ENCODE assay signal across 9 cellular contexts in genomic region chr20:53773792-53774371, GRCh38.
DNase-seq lines count a peak whose midpoint lies in the region; ATAC-seq and TF ChIP-seq lines count a peak whose summit lies in the region.
"Had no signal": no experiment of that assay in that cellular context is flagged by ENCODE, and none has a peak within 500 bp of the region (broad histone marks: within the 10 kb centered on the region; RNA-seq: fewer than 3 reads in every experiment).

No MANE protein-coding gene starts in this region.

- CTCF ChIA-PET in activated CD4-positive, alpha-beta memory T cell treated with anti-CD3 and anti-CD28 coated beads, Interleukin-2, amount 10 ng/mL, durations not matched to agents 7 days and 5 days (lab: Charles Lee): no interaction called here

- no peak overlapping the region for H3K4me3 ChIP-seq in heart left ventricle
- no peak overlapping the region for H3K4me3 ChIP-seq in breast epithelium
- H3K4me3 ChIP-seq in lung: no peak overlapping the region
- H3K4me3 ChIP-seq: cardiac muscle cell had no signal

- H3K4me1 Mint-ChIP-seq in activated CD4-positive, alpha-beta memory T cell treated with anti-CD3 and anti-CD28 coated beads, Interleukin-2, amount 10 ng/mL, durations not matched to agents 7 days and 5 days: no peaks in the 10 kb centered on the region

- H3K36me3 Mint-ChIP-seq in activated CD4-positive, alpha-beta memory T cell treated with anti-CD3 and anti-CD28 coated beads, Interleukin-2, amount 10 ng/mL, durations not matched to agents 7 days and 5 days (ENCODE audit: low read depth): no peaks in the 10 kb centered on the region

- H3K4me1 ChIP-seq in heart left ventricle (peaks cover 0 to 17% (median 3%) of the 10 kb centered on the region in 12 donors), breast epithelium (peaks cover 0 to 5% of the 10 kb centered on the region in 2 donors), lung (ENCODE audit: control insufficient read depth in 2 of 2, insufficient read depth in 2 of 2, low read length in 2 of 2) (no peaks in the 10 kb centered on the region)

- H3K27me3 ChIP-seq in heart left ventricle: no peaks in the 10 kb centered on the region
- no peaks in the 10 kb centered on the region for H3K27me3 ChIP-seq in breast epithelium
- no peaks in the 10 kb centered on the region for H3K27me3 ChIP-seq in lung (ENCODE audit: control insufficient read depth, insufficient read depth)
- H3K27me3 ChIP-seq: cardiac muscle cell had no signal

- no peaks in the 10 kb centered on the region for H3K9me3 ChIP-seq in heart left ventricle
- H3K9me3 ChIP-seq in breast epithelium: no peaks in the 10 kb centered on the region
- H3K9me3 ChIP-seq in lung (ENCODE audit: control insufficient read depth in 2 of 2, insufficient read depth in 1 of 2, low read length in 1 of 2): no peaks in the 10 kb centered on the region

- peak overlapping the region in 10 of 12 donors; percentile 0 to 77 (median 59) for H3K27ac ChIP-seq in heart left ventricle
- H3K27ac ChIP-seq in breast epithelium: peak overlapping the region; percentile 55 to 79
- no peak overlapping the region for H3K27ac ChIP-seq in lung (ENCODE audit: low read depth in 1 of 2, low read length in 1 of 2)
- H3K27ac ChIP-seq: cardiac muscle cell had no signal

- intact Hi-C loops in heart left ventricle (cut with DNase I) (no loop called here), Right ventricle myocardium inferior (cut with DNase I) (no loop called here), breast epithelium (cut with DNase I; ENCODE audit: low total_unique reads) (no loop called here)

- no peak overlapping the region for H3K4me3 Mint-ChIP-seq in activated CD4-positive, alpha-beta memory T cell treated with anti-CD3 and anti-CD28 coated beads, Interleukin-2, amount 10 ng/mL, durations not matched to agents 7 days and 5 days

- no peaks in the 10 kb centered on the region for H3K36me3 ChIP-seq in heart left ventricle
- no peaks in the 10 kb centered on the region for H3K36me3 ChIP-seq in breast epithelium
- no peaks in the 10 kb centered on the region for H3K36me3 ChIP-seq in lung (ENCODE audit: control insufficient read depth in 2 of 2, insufficient read depth in 2 of 2, low read length in 2 of 2)
- H3K36me3 ChIP-seq: cardiac muscle cell had no signal

- POLR2A ChIA-PET in activated CD4-positive, alpha-beta memory T cell treated with anti-CD3 and anti-CD28 coated beads, Interleukin-2, amount 10 ng/mL, durations not matched to agents 7 days and 5 days (lab: Charles Lee): no interaction called here

- ATAC-seq in heart left ventricle (peak in 3 of 4 donors; percentile 24 to 83 (median 68)), Right ventricle myocardium inferior (no peak), lung (ENCODE audit: insufficient read depth, low FRiP score) (peak; percentile 52), GM21529 (IDR thresholded peaks at IDR 0.05; ENCODE audit: unreplicated experiment) (no peak), GM18511 (IDR thresholded peaks at IDR 0.05; ENCODE audit: unreplicated experiment) (no peak), HG03025 (IDR thresholded peaks at IDR 0.05; ENCODE audit: low FRiP score, unreplicated experiment) (no peak)

- no peaks in the 10 kb centered on the region for H3K9me3 Mint-ChIP-seq in activated CD4-positive, alpha-beta memory T cell treated with anti-CD3 and anti-CD28 coated beads, Interleukin-2, amount 10 ng/mL, durations not matched to agents 7 days and 5 days

- DNase-seq in heart left ventricle (no peak), Right ventricle myocardium inferior (ENCODE audit: missing footprints) (no peak), breast epithelium (ENCODE audit: low spot score in 2 of 2) (no peak), lung (ENCODE audit: low spot score) (no peak)
- no peak for DNase-seq in activated CD4-positive, alpha-beta memory T cell treated with anti-CD3 and anti-CD28 coated beads, Interleukin-2, amount 10 ng/mL, durations not matched to agents 7 days and 5 days

- H3K27ac Mint-ChIP-seq in activated CD4-positive, alpha-beta memory T cell treated with anti-CD3 and anti-CD28 coated beads, Interleukin-2, amount 10 ng/mL, durations not matched to agents 7 days and 5 days: no peak overlapping the region

- WGBS in heart left ventricle, 4 donors: 39 to 50% (median 40%) methylated on average over 1 of the region's 1 CpG
- 35 to 50% methylated on average over 1 of the region's 1 CpG for whole genome bisulfite sequencing in lung, 2 donors

- TF ChIP-seq CTCF in heart left ventricle (IDR thresholded peaks at IDR 0.05): no peak
- TF ChIP-seq CTCF in breast epithelium (IDR thresholded peaks at IDR 0.05): no peak
- no peak for TF ChIP-seq CTCF in lung (IDR thresholded peaks at IDR 0.05; ENCODE audit: control extremely low read depth, extremely low read depth)

- TF ChIP-seq POLR2A in heart left ventricle (IDR thresholded peaks at IDR 0.05) (no peak), breast epithelium (IDR thresholded peaks at IDR 0.05) (no peak)

- H3K27me3 Mint-ChIP-seq in activated CD4-positive, alpha-beta memory T cell treated with anti-CD3 and anti-CD28 coated beads, Interleukin-2, amount 10 ng/mL, durations not matched to agents 7 days and 5 days: no peaks in the 10 kb centered on the region

Comparison
In these comparisons a context has a peak if more than half of its experiments do, and no peak if none do; other contexts are left out.
1. ATAC-seq: peak in heart left ventricle (3 of 4) and lung (single experiment); none in Right ventricle myocardium inferior (single experiment), GM21529 (single experiment), GM18511 (single experiment) and HG03025 (single experiment).
2. H3K27ac ChIP-seq: peak in heart left ventricle (10 of 12) and breast epithelium (2 of 2); none in lung (0 of 2).